In genomic region chr15:63939531-63940130, GRCh38 we compare ENCODE assay signal across 8 cellular contexts.
DNase-seq lines count a peak whose midpoint lies in the region; ATAC-seq and TF ChIP-seq lines count a peak whose summit lies in the region.

No MANE protein-coding gene starts in this region.

- peak in 1 of 4 donors; percentile 72 for TF ChIP-seq EP300 in upper lobe of left lung (IDR thresholded peaks at IDR 0.05)

- intact Hi-C loops in mammary epithelial cell (cut with micrococcal nuclease) = loop anchor here (5.0 kb wide), 1 partner anchor 107 kb away; the partner anchor contains the start of gene HERC1

- H3K4me3 ChIP-seq in mammary epithelial cell (replicated peaks in 1 of 3; ENCODE audit: insufficient read depth in 1 of 3, low read depth in 2 of 3, low read length in 3 of 3) (no peak overlapping the region), lung (no peak overlapping the region), upper lobe of left lung (no peak overlapping the region)

- H3K4me1 ChIP-seq in mammary epithelial cell (ENCODE audit: insufficient read depth, low read length) (peaks cover 5% of the 10 kb centered on the region), lung (ENCODE audit: control insufficient read depth in 2 of 2, insufficient read depth in 2 of 2, low read length in 2 of 2) (peaks cover 3 to 23% of the 10 kb centered on the region in 2 donors), upper lobe of left lung (peaks cover 28 to 39% (median 33%) of the 10 kb centered on the region in 4 donors)

- CTCF ChIA-PET in mammary epithelial cell (lab: Charles Lee; ENCODE audit: low non-redundant PET) = no interaction called here

- no peaks in the 10 kb centered on the region for H3K79me2 ChIP-seq in mammary epithelial cell (ENCODE audit: insufficient read depth, low read length)

- no peak overlapping the region for H3K9ac ChIP-seq in mammary epithelial cell (ENCODE audit: insufficient read depth, low read length)

- WGBS in mammary epithelial cell (ENCODE audit: low coverage, missing lambda C conversion rate) = 58% methylated on average over 4 of the region's 4 CpGs
- 25 to 26% methylated on average over 4 of the region's 4 CpGs for WGBS in lung, 2 donors
- WGBS in upper lobe of left lung, 2 donors = 23 to 27% methylated on average over 4 of the region's 4 CpGs

- peak overlapping the region; percentile 42 for H2AFZ ChIP-seq in mammary epithelial cell (ENCODE audit: low read depth, low read length)

- no peaks in the 10 kb centered on the region for H4K20me1 ChIP-seq in mammary epithelial cell (ENCODE audit: insufficient read depth, low read length)

- dilution Hi-C loops in mammary epithelial cell (cut with HindIII; ENCODE audit: low sequenced_read_pairs) = no loop called here

- H3K9me3 ChIP-seq in mammary epithelial cell (replicated peaks; ENCODE audit: insufficient read depth, low read length) (no peaks in the 10 kb centered on the region), lung (ENCODE audit: control insufficient read depth in 2 of 2, insufficient read depth in 1 of 2, low read length in 1 of 2) (no peaks in the 10 kb centered on the region), upper lobe of left lung (no peaks in the 10 kb centered on the region)

- H3K27ac ChIP-seq in mammary epithelial cell (ENCODE audit: insufficient read depth, low read depth, low read length) = no peak overlapping the region
- peak overlapping the region; percentile 26 to 90 for H3K27ac ChIP-seq in lung (ENCODE audit: low read depth in 1 of 2, low read length in 1 of 2)
- H3K27ac ChIP-seq in upper lobe of left lung = peak overlapping the region; percentile 60 to 84 (median 82)

- TF ChIP-seq CTCF in mammary epithelial cell (conservative IDR thresholded peaks at IDR 0.05 in 1 of 2, IDR thresholded peaks at IDR 0.05 in 1 of 2; ENCODE audit: extremely low read depth in 1 of 2, insufficient read depth in 1 of 2, low read depth in 1 of 2, low read length in 2 of 2) = no peak
- TF ChIP-seq CTCF in lung (IDR thresholded peaks at IDR 0.05; ENCODE audit: control extremely low read depth, extremely low read depth) = no peak
- TF ChIP-seq CTCF in upper lobe of left lung (IDR thresholded peaks at IDR 0.05) = no peak

- in situ Hi-C loops in mammary epithelial cell (cut with MboI; ENCODE audit: low sequenced_read_pairs in 2 of 2) = no loop called here

- H3K27me3 ChIP-seq in mammary epithelial cell (ENCODE audit: insufficient read depth, low read length) (no peaks in the 10 kb centered on the region), lung (ENCODE audit: control insufficient read depth, insufficient read depth) (no peaks in the 10 kb centered on the region), upper lobe of left lung (no peaks in the 10 kb centered on the region)

- peak; percentile 26 to 28 for DNase-seq in activated T-cell treated with anti-CD3 and anti-CD28 coated beads, Interleukin-2, amount 50 U/mL, for 48 hours
- DNase-seq in activated T-cell treated with anti-CD3 and anti-CD28 coated beads for 4 hours = no peak
- DNase-seq in mammary epithelial cell = no peak
- no peak for DNase-seq in lung (ENCODE audit: low spot score)
- peak in 1 of 2 donors; percentile 56 for DNase-seq in upper lobe of left lung
- no peak for DNase-seq in activated gamma-delta T cell (lab: John Stamatoyannopoulos, UW)
- DNase-seq in NCI-H1105 treated with DMSO at 0.1 percent for 48 hours (lab: John Stamatoyannopoulos, UW) = no peak

- H3K36me3 ChIP-seq in mammary epithelial cell (ENCODE audit: insufficient read depth, low read length) (no peaks in the 10 kb centered on the region), lung (ENCODE audit: control insufficient read depth in 2 of 2, insufficient read depth in 2 of 2, low read length in 2 of 2) (no peaks in the 10 kb centered on the region), upper lobe of left lung (no peaks in the 10 kb centered on the region)

- no peak for ATAC-seq in lung (ENCODE audit: insufficient read depth, low FRiP score)
- peak; percentile 49 to 56 for ATAC-seq in upper lobe of left lung (ENCODE audit: low FRiP score in 2 of 2)
- ATAC-seq in HG03045 (IDR thresholded peaks at IDR 0.05; ENCODE audit: unreplicated experiment) = no peak

- BruUV-seq in mammary epithelial cell (replicated peaks; lab: Mats Ljungman, UMichigan) = no TSS peak

- TF ChIP-seq POLR2A in upper lobe of left lung (IDR thresholded peaks at IDR 0.05) = no peak

- H3K4me2 ChIP-seq in mammary epithelial cell (ENCODE audit: insufficient read depth, low read depth, low read length) = no peak overlapping the region

Comparison
In these comparisons a context has a peak if more than half of its experiments do, and no peak if none do; other contexts are left out.
1. DNase-seq: peak in activated T-cell treated with anti-CD3 and anti-CD28 coated beads, Interleukin-2, amount 50 U/mL, for 48 hours (2 of 2); none in activated T-cell treated with anti-CD3 and anti-CD28 coated beads for 4 hours (single experiment), mammary epithelial cell (single experiment), lung (single experiment), activated gamma-delta T cell (single experiment) and NCI-H1105 treated with DMSO at 0.1 percent for 48 hours (single experiment).
2. ATAC-seq: peak in upper lobe of left lung (2 of 2); none in lung (single experiment) and HG03045 (single experiment).